In genomic region chr15:94263341-94264273, GRCh38 we compare ENCODE assay signal across 10 cellular contexts.
DNase-seq lines count a peak whose midpoint lies in the region; ATAC-seq, FAIRE-seq and TF ChIP-seq lines count a peak whose summit lies in the region.
"Had no signal": no experiment of that assay in that cellular context is flagged by ENCODE, and none has a peak within 500 bp of the region (broad histone marks: within the 10 kb centered on the region; RNA-seq: fewer than 3 reads in every experiment).

No MANE protein-coding gene starts in this region.

- no peak overlapping the region for H3K4me3 ChIP-seq in AG10803 (ENCODE audit: low read length)
- no peak overlapping the region for H3K4me3 ChIP-seq in astrocyte of the spinal cord (ENCODE audit: low read depth, low read length)
- H3K4me3 ChIP-seq: pancreas, Peyer's patch had no signal

- FAIRE-seq in GM19239 (lab: Jason Lieb, UNC), result peak; percentile 100
- FAIRE-seq: pancreas had no signal

- ATAC-seq in HG03135 (IDR thresholded peaks at IDR 0.05; ENCODE audit: unreplicated experiment), result peak; percentile 83

- in situ Hi-C loops in astrocyte of the spinal cord (cut with HindIII; ENCODE audit: low sequenced_read_pairs), result no loop called here

- DNase-seq in AG10803 (ENCODE audit: low read depth), result peak; percentile 81
- DNase-seq in GM19239 (ENCODE audit: insufficient read length, low spot score), result no peak
- DNase-seq in astrocyte of the spinal cord (ENCODE audit: low read depth, low spot score), result peak; percentile 14
- DNase-seq in NCI-H146 treated with DMSO at 0.1 percent for 48 hours (lab: John Stamatoyannopoulos, UW; ENCODE audit: unreplicated experiment), result no peak
- no peak for DNase-seq in NCI-H446 treated with DMSO at 0.1 percent for 48 hours (lab: John Stamatoyannopoulos, UW)
- no peak for DNase-seq in activated T-cell treated with anti-CD3 and anti-CD28 coated beads, Interleukin-2, amount 50 U/mL, for 48 hours
- DNase-seq in activated T-cell treated with anti-CD3 and anti-CD28 coated beads for 4 hours, result no peak
- DNase-seq: pancreas, Peyer's patch had no signal

- no peak for TF ChIP-seq CTCF in AG10803 (conservative IDR thresholded peaks at IDR 0.05; ENCODE audit: low read length)
- no peak for TF ChIP-seq CTCF in astrocyte of the spinal cord (IDR thresholded peaks at IDR 0.05; ENCODE audit: low read depth, low read length)

Comparison
In these comparisons a context has a peak if more than half of its experiments do, and no peak if none do; other contexts are left out.
1. DNase-seq: peak in AG10803 (single experiment) and astrocyte of the spinal cord (single experiment); none in GM19239 (single experiment), NCI-H146 treated with DMSO at 0.1 percent for 48 hours (single experiment), NCI-H446 treated with DMSO at 0.1 percent for 48 hours (single experiment), activated T-cell treated with anti-CD3 and anti-CD28 coated beads, Interleukin-2, amount 50 U/mL, for 48 hours (0 of 2) and activated T-cell treated with anti-CD3 and anti-CD28 coated beads for 4 hours (single experiment).